20 cellular contexts compared by ENCODE assay signal in the genomic region with DNA sequence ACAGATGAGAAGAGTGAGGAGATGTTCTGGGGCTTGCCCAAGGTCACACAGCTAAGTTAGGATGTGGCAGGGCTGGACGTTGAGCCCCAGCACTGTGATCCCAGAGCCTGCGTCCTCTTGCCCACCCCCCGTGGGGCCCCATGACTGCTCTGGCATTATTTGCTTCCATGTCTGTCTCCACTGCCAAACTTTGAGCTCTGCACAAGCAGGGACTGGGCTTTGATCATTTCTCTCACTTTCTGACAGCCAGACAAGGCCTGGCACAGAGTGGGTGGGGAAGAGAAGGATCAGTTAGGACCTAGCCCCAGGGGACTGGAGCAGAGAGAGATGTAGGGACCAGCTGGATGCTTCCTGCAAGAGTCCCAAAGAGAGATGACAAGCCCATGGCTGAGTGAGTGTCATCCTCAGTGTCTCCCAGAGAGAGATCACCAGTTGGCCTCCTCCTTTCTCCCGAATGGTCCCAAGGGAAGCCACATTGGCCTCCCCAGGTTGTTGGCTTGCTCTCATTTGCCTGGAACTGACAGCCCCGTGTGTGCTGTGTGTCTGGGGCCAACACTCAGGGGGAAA.
DNase-seq lines count a peak whose midpoint lies in the region; ATAC-seq, FAIRE-seq and TF ChIP-seq lines count a peak whose summit lies in the region.
"Had no signal": no experiment of that assay in that cellular context is flagged by ENCODE, and none has a peak within 500 bp of the region (broad histone marks: within the 10 kb centered on the region; RNA-seq: fewer than 3 reads in every experiment).

No MANE protein-coding gene starts in this region.

- H3K79me1 ChIP-seq in H1 (ENCODE audit: low read depth, low read length) = no peaks in the 10 kb centered on the region; the same call in 1 of the 2 replicates

- no peak overlapping the region for H3K18ac ChIP-seq in H1 (ENCODE audit: extremely low read depth, low read length)

- no peak overlapping the region for H3K23ac ChIP-seq in H1 (ENCODE audit: insufficient read length)

- H2BK120ac ChIP-seq in H1 (replicated peaks; ENCODE audit: low read depth, low read length) = no peak overlapping the region

- no peak overlapping the region for H3K14ac ChIP-seq in H1 (ENCODE audit: insufficient read length)

- no peak overlapping the region for H3K56ac ChIP-seq in H1 (replicated peaks; ENCODE audit: insufficient read length, low read depth, low read length)

- H2AFZ ChIP-seq in HepG2 (ENCODE audit: low read length) (no peak overlapping the region), H1 (ENCODE audit: low read length) (no peak overlapping the region)

- no TSS peak for BruUV-seq in HepG2 (replicated peaks; lab: Mats Ljungman, UMichigan)

- H3K9ac ChIP-seq in HepG2 (ENCODE audit: insufficient read depth, low read depth, low read length) (peak overlapping the region; percentile 47), H1 (replicated peaks in 1 of 4; ENCODE audit: extremely low read depth in 1 of 4, low read depth in 3 of 4, low read length in 3 of 4) (no peak overlapping the region)

- peak; percentile 97 for ATAC-seq in HepG2
- ATAC-seq in right lobe of liver = no peak
- ATAC-seq: CD8-positive, alpha-beta T cell; T-helper 17 cell had no signal

- H3K79me2 ChIP-seq in HepG2 (ENCODE audit: insufficient read depth, low read length) = no peaks in the 10 kb centered on the region
- H3K79me2 ChIP-seq in H1 (ENCODE audit: control insufficient read depth in 1 of 2, insufficient read depth in 2 of 2, low read length in 2 of 2) = no peaks in the 10 kb centered on the region

- TF ChIP-seq EP300 in HepG2 (IDR thresholded peaks at IDR 0.05; ENCODE audit: low read depth in 2 of 2, low read length in 2 of 2) (peak; percentile 85 to 88; a peak in 3 of 4 replicates), HepG2 (CRISPR knock-in tag; IDR thresholded peaks at IDR 0.05; ENCODE audit: borderline replicate concordance) (peak; percentile 70; the same call in 1 of the 2 replicates), H1 (IDR thresholded peaks at IDR 0.05; ENCODE audit: borderline replicate concordance in 1 of 2, low read depth in 2 of 2, low read length in 2 of 2) (no peak)

- no peak overlapping the region for H2BK12ac ChIP-seq in H1 (ENCODE audit: low read depth, low read length)

- H3K4me3 ChIP-seq in HepG2 (replicated peaks in 1 of 3; ENCODE audit: insufficient read depth in 1 of 3, low read depth in 2 of 3, low read length in 3 of 3) (peak overlapping the region in 1 of 3 experiments; percentile 27; a peak in 1 of 6 replicates), right lobe of liver (no peak overlapping the region), H1 (ENCODE audit: extremely low read depth in 1 of 4, insufficient read depth in 2 of 4, low read depth in 3 of 4, low read length in 4 of 4) (no peak overlapping the region), thyroid gland (replicated peaks in 1 of 3) (no peak overlapping the region), dorsolateral prefrontal cortex (no peak overlapping the region)
- H3K4me3 ChIP-seq: Peyer's patch, SK-N-MC had no signal

- H3K36me3 ChIP-seq in HepG2 (replicated peaks in 1 of 2; ENCODE audit: control insufficient read depth in 1 of 2, insufficient read depth in 2 of 2, low read length in 2 of 2) = no peaks in the 10 kb centered on the region; a peak in 1 of 5 replicates
- H3K36me3 ChIP-seq in right lobe of liver = no peaks in the 10 kb centered on the region
- H3K36me3 ChIP-seq in H1 (ENCODE audit: control insufficient read depth in 2 of 4, insufficient read depth in 4 of 4, low read length in 3 of 4) = no peaks in the 10 kb centered on the region
- no peaks in the 10 kb centered on the region for H3K36me3 ChIP-seq in thyroid gland
- H3K36me3 ChIP-seq: Peyer's patch had no signal

- H3K27me3 ChIP-seq in HepG2 (ENCODE audit: control insufficient read depth in 1 of 2, insufficient read depth in 2 of 2, low read length in 2 of 2) (no peaks in the 10 kb centered on the region), right lobe of liver (no peaks in the 10 kb centered on the region), H1 (replicated peaks in 1 of 4; ENCODE audit: control insufficient read depth in 3 of 4, extremely low read depth in 1 of 4, insufficient read depth in 3 of 4, low read length in 3 of 4) (no peaks in the 10 kb centered on the region), thyroid gland (no peaks in the 10 kb centered on the region), dorsolateral prefrontal cortex (peaks cover 0 to 4% (median 0%) of the 10 kb centered on the region in 45 donors)
- H3K27me3 ChIP-seq: Peyer's patch had no signal

- DNase-seq in HepG2 (ENCODE audit: low spot score) = peak; percentile 93
- DNase-seq in right lobe of liver = no peak
- DNase-seq in NCI-H1092 (lab: John Stamatoyannopoulos, UW) = peak; percentile 35
- DNase-seq in H1 (ENCODE audit: low read depth in 1 of 2, low spot score in 2 of 2) = no peak
- DNase-seq in thyroid gland = no peak
- DNase-seq in dorsolateral prefrontal cortex = no peak
- DNase-seq in SIG-M5 treated with dmso at 0.1 percent for 504 hours (lab: John Stamatoyannopoulos, UW; ENCODE audit: unreplicated experiment) = no peak
- no peak for DNase-seq in EL
- DNase-seq: C1 segment of cervical spinal cord; Calu3; CD8-positive, alpha-beta T cell; H7; KG1; NCI-H1694; NCI-H2081 treated with DMSO at 0.1 percent for 48 hours; Peyer's patch; SHP77; SW 1271; T-helper 17 cell had no signal

- H3K4me2 ChIP-seq in HepG2 (ENCODE audit: low read depth, low read length) (peak overlapping the region; percentile 61), H1 (ENCODE audit: insufficient read depth in 1 of 2, low read depth in 2 of 2, low read length in 2 of 2) (no peak overlapping the region)

- H3K27ac ChIP-seq in HepG2 (ENCODE audit: extremely low read length, insufficient read depth, low read length) = peak overlapping the region; percentile 75
- no peak overlapping the region for H3K27ac ChIP-seq in right lobe of liver
- no peak overlapping the region for H3K27ac ChIP-seq in H1 (ENCODE audit: low read depth, low read length)
- H3K27ac ChIP-seq in thyroid gland = peak overlapping the region in 2 of 3 donors; percentile 49 to 73
- H3K27ac ChIP-seq in dorsolateral prefrontal cortex = no peak overlapping the region
- H3K27ac ChIP-seq: Peyer's patch, SK-N-MC had no signal

- H3K9me3 ChIP-seq in HepG2 (ENCODE audit: low read length) (no peaks in the 10 kb centered on the region), right lobe of liver (no peaks in the 10 kb centered on the region), H1 (ENCODE audit: insufficient read depth in 2 of 2, low read depth in 1 of 2, low read length in 1 of 2) (0 out of 4 replicates have a peak, but pooled peaks cover 2 to 3% of the 10 kb centered on the region in 2 experiments), thyroid gland (no peaks in the 10 kb centered on the region)
- H3K9me3 ChIP-seq: Peyer's patch had no signal

- H4K91ac ChIP-seq in H1 (replicated peaks; ENCODE audit: insufficient read length, low read length) = no peak overlapping the region

- TF ChIP-seq CTCF in HepG2 (CRISPR knock-in tag; IDR thresholded peaks at IDR 0.05) (0 out of 2 replicates have a peak, but pooled peaks have one; percentile 11), right lobe of liver (IDR thresholded peaks at IDR 0.05) (no peak), H1 (IDR thresholded peaks at IDR 0.05; ENCODE audit: control extremely low read depth in 1 of 3, insufficient read depth in 1 of 3, low read depth in 1 of 3, low read length in 3 of 3) (no peak), thyroid gland (IDR thresholded peaks at IDR 0.05) (no peak), dorsolateral prefrontal cortex (IDR thresholded peaks at IDR 0.05 in 54 of 56, conservative IDR thresholded peaks at IDR 0.05 in 2 of 56; ENCODE audit: low read depth in 1 of 56, partially characterized antibody in 56 of 56) (no peak)

- FAIRE-seq in HepG2 (lab: Jason Lieb, UNC) (peak; percentile 91), H1 (lab: Jason Lieb, UNC) (no peak)

- H3K4me1 ChIP-seq in HepG2 (ENCODE audit: insufficient read depth, low read length) (peaks cover 37% of the 10 kb centered on the region), right lobe of liver (no peaks in the 10 kb centered on the region), H1 (replicated peaks in 1 of 4; ENCODE audit: control insufficient read depth in 3 of 4, insufficient read depth in 4 of 4, low read length in 3 of 4) (peaks cover 0 to 6% (median 2%) of the 10 kb centered on the region in 4 experiments; a peak in 3 of 7 replicates), thyroid gland (peaks cover 20 to 34% of the 10 kb centered on the region in 2 donors)
- H3K4me1 ChIP-seq: Peyer's patch had no signal

- in situ Hi-C loops in HepG2 (cut with HindIII; ENCODE audit: extremely low pct_ligation_motif_present, low pct_unique_long_range_greater_than_20kb) = no loop called here

- CTCF ChIA-PET in HepG2 (lab: Yijun Ruan, JAX; ENCODE audit: low intra/inter-chr PET ratio, low total read pairs) (no interaction called here), H1 (lab: Charles Lee; ENCODE audit: partially characterized antibody) (interaction anchor here (0.7 to 3.3 kb wide), 15 partner anchors 9 to 455 kb away, joined by 3 to 18 read pairs (median 3); no protein-coding TSS in a partner anchor)

- intact Hi-C loops in HepG2 (cut with micrococcal nuclease; ENCODE audit: unreplicated experiment) = no loop called here
- intact Hi-C loops in right lobe of liver (cut with DNase I) = no loop called here
- intact Hi-C loops in thyroid gland (cut with DNase I) = no loop called here
- intact Hi-C loops in dorsolateral prefrontal cortex (cut with DNase I) = no loop called here

- TF ChIP-seq POLR2A in HepG2 (IDR thresholded peaks at IDR 0.05; ENCODE audit: insufficient read depth in 1 of 2, low read depth in 2 of 2, low read length in 2 of 2) (no peak; a peak in 1 of 4 replicates), right lobe of liver (IDR thresholded peaks at IDR 0.05) (no peak), H1 (IDR thresholded peaks at IDR 0.05; ENCODE audit: control extremely low read depth in 1 of 2, low read depth in 2 of 2, low read length in 2 of 2) (no peak), thyroid gland (IDR thresholded peaks at IDR 0.05) (no peak)

- H4K5ac ChIP-seq in H1 (ENCODE audit: insufficient read length, low read depth, low read length) = no peak overlapping the region

- H3K23me2 ChIP-seq in H1 (ENCODE audit: low read depth, low read length) = no peaks in the 10 kb centered on the region

- H2AK5ac ChIP-seq in H1 (ENCODE audit: low read depth, low read length) = no peak overlapping the region; the same call in 1 of the 2 replicates

- no peak overlapping the region for H2BK20ac ChIP-seq in H1 (ENCODE audit: low read length)

- no peak overlapping the region for H3K4ac ChIP-seq in H1 (replicated peaks; ENCODE audit: insufficient read length, low read depth, low read length)

- WGBS in HepG2 (ENCODE audit: low lambda C conversion rate) = 0% methylated on average over 4 of the region's 5 CpGs
- 72% methylated on average over 2 of the region's 5 CpGs for WGBS in right lobe of liver (ENCODE audit: insufficient coverage, low coverage, low lambda C conversion rate, missing lambda C conversion rate)
- 86% methylated on average over 5 of the region's 5 CpGs; no CpG with 5 or more reads in 1 of the 2 experiments for WGBS in H1 (ENCODE audit: extremely low coverage in 1 of 2, insufficient coverage in 1 of 2, insufficient read length in 1 of 2, insufficient replicate concordance in 2 of 2, low coverage in 1 of 2, low lambda C conversion rate in 2 of 2, missing lambda C conversion rate in 1 of 2), 2 experiments
- 49 to 58% methylated on average over 5 of the region's 5 CpGs for WGBS in thyroid gland, 2 donors

- no peaks in the 10 kb centered on the region for H4K20me1 ChIP-seq in HepG2 (ENCODE audit: insufficient read depth, low read length)
- H4K20me1 ChIP-seq in H1 (replicated peaks in 1 of 2; ENCODE audit: control insufficient read depth in 1 of 2, insufficient read depth in 2 of 2, low read length in 2 of 2) = no peaks in the 10 kb centered on the region

- peak overlapping the region; percentile 26 for H2BK5ac ChIP-seq in H1 (ENCODE audit: low read depth, low read length)

- H4K8ac ChIP-seq in H1 (ENCODE audit: extremely low read depth, insufficient read depth, low read length) = no peak overlapping the region

- no peak overlapping the region for H2BK15ac ChIP-seq in H1 (ENCODE audit: low read length)

- POLR2A ChIA-PET in HepG2 (lab: Yijun Ruan, JAX) (interaction anchor here (1.0 to 1.2 kb wide), 2 partner anchors 32 to 111 kb away, joined by 3 read pairs; no protein-coding TSS in a partner anchor), H1 (lab: Charles Lee; ENCODE audit: partially characterized antibody) (interaction anchor here (0.8 kb wide), 1 partner anchor 603 kb away, joined by 3 read pairs; no protein-coding TSS in a partner anchor)

- TF ChIP-seq RAD21 in HepG2 (CRISPR knock-in tag; IDR thresholded peaks at IDR 0.05) = peak; percentile 54
- TF ChIP-seq RAD21 in H1 (IDR thresholded peaks at IDR 0.05 in 1 of 2, conservative IDR thresholded peaks at IDR 0.05 in 1 of 2; ENCODE audit: low read depth in 2 of 2, low read length in 2 of 2) = no peak

Comparison
In these comparisons a context has a peak if more than half of its experiments do, and no peak if none do; other contexts are left out.
1. DNase-seq: peak in HepG2 (single experiment) and NCI-H1092 (single experiment); none in right lobe of liver (0 of 3), H1 (0 of 2), thyroid gland (0 of 2), dorsolateral prefrontal cortex (0 of 10), SIG-M5 treated with dmso at 0.1 percent for 504 hours (single experiment) and EL (single experiment).
2. H3K27ac ChIP-seq: peak in HepG2 (single experiment) and thyroid gland (2 of 3); none in right lobe of liver (0 of 3), H1 (single experiment) and dorsolateral prefrontal cortex (0 of 59).
3. Of the 41 proteins assayed by ChIP-seq in both HepG2 and H1: peak only in HepG2: ASH2L, ATF2, CTCF, EP300, HDAC2, KDM1A and 5 more; only in H1: none; in both: none; in neither: 30.